Comparison of ENCODE assay signal across 13 cellular contexts in genomic region chr3:141740349-141740748, GRCh38. TPM values are rescaled to one million over a fixed set of nuclear protein-coding genes. Genes with fewer than 3 reads are reported as not detected.
DNase-seq lines count a peak whose midpoint lies in the region; ATAC-seq and TF ChIP-seq lines count a peak whose summit lies in the region.
"Had no signal": no experiment of that assay in that cellular context is flagged by ENCODE, and none has a peak within 500 bp of the region (broad histone marks: within the 10 kb centered on the region; RNA-seq: fewer than 3 reads in every experiment).

No MANE protein-coding gene starts in this region.

- H3K4me3 ChIP-seq in endodermal cell (ENCODE audit: low read length): peak overlapping the region; percentile 94
- H3K4me3 ChIP-seq in prostate gland: no peak overlapping the region

- H3K36me3 ChIP-seq in endodermal cell (ENCODE audit: control insufficient read depth, insufficient read depth, low read length) (peaks cover 23% of the 10 kb centered on the region), prostate gland (no peaks in the 10 kb centered on the region)

- H3K27me3 ChIP-seq in endodermal cell (ENCODE audit: control insufficient read depth, insufficient read depth, low read length, poor library complexity, severe bottlenecking) (no peaks in the 10 kb centered on the region), prostate gland (replicated peaks; ENCODE audit: insufficient read depth) (no peaks in the 10 kb centered on the region)
- H3K27me3 ChIP-seq: tibial artery had no signal

- no peaks in the 10 kb centered on the region for H3K27me3 Mint-ChIP-seq in endodermal cell (ENCODE audit: insufficient read depth)

- H3K4me3 Mint-ChIP-seq in endodermal cell: peak overlapping the region; percentile 93

- intact Hi-C loops in prostate gland (cut with DNase I): no loop called here

- H3K9me3 Mint-ChIP-seq in endodermal cell: no peaks in the 10 kb centered on the region

- TF ChIP-seq CTCF in endodermal cell (conservative IDR thresholded peaks at IDR 0.05): no peak
- no peak for TF ChIP-seq CTCF in prostate gland (IDR thresholded peaks at IDR 0.05)

- H3K9ac ChIP-seq in endodermal cell (ENCODE audit: extremely low read depth, low read length, poor library complexity, severe bottlenecking): no peak overlapping the region

- peaks cover 16% of the 10 kb centered on the region for H3K36me3 Mint-ChIP-seq in endodermal cell (ENCODE audit: low read depth)

- H3K27ac ChIP-seq in endodermal cell (ENCODE audit: low read depth, low read length): no peak overlapping the region
- peak overlapping the region; percentile 6 to 91 for H3K27ac ChIP-seq in prostate gland
- H3K27ac ChIP-seq: 22Rv1 had no signal

- H3K4me1 ChIP-seq in endodermal cell (ENCODE audit: control insufficient read depth, insufficient read depth, low read length) (peaks cover 3% of the 10 kb centered on the region), prostate gland (replicated peaks) (no peaks in the 10 kb centered on the region)

- H3K27ac Mint-ChIP-seq in endodermal cell: no peak overlapping the region

- peak; percentile 2 for DNase-seq in DMS53 (lab: John Stamatoyannopoulos, UW)
- DNase-seq in DMS53 treated with DMSO at 0.1 percent for 48 hours (lab: John Stamatoyannopoulos, UW; ENCODE audit: unreplicated experiment): no peak
- peak; percentile 8 for DNase-seq in NCI-H69 (lab: John Stamatoyannopoulos, UW)
- DNase-seq in endodermal cell: no peak
- DNase-seq in prostate gland (ENCODE audit: low spot score): no peak
- no peak for DNase-seq in stimulated activated CD4-positive, alpha-beta T cell treated with anti-CD3 and anti-CD28 coated beads, Interleukin-4, amount 100 ng/mL, for 1 hour
- DNase-seq in pons (ENCODE audit: low spot score): no peak
- DNase-seq: SHP77, tibial artery had no signal

- TF ChIP-seq POLR2A in prostate gland (IDR thresholded peaks at IDR 0.05): no peak
- no peak for TF ChIP-seq POLR2A in GM18505 (IDR thresholded peaks at IDR 0.05; ENCODE audit: borderline replicate concordance, extremely low read depth, insufficient read depth, insufficient read length)

- no peak for ATAC-seq in GM18505 (IDR thresholded peaks at IDR 0.05; ENCODE audit: unreplicated experiment)

- peaks cover 15% of the 10 kb centered on the region for H3K4me1 Mint-ChIP-seq in endodermal cell

- H3K9me3 ChIP-seq in endodermal cell (ENCODE audit: control insufficient read depth, low read length) (no peaks in the 10 kb centered on the region), prostate gland (no peaks in the 10 kb centered on the region)
- H3K9me3 ChIP-seq: tibial artery had no signal

RNA-seq across cellular contexts. Expression of gene RNF7, which starts 2.3 kb away (rescaled TPM):
- total RNA-seq in endodermal cell (100 to 1,000 TPM; 106 to 111 TPM), prostate gland (10 to 100 TPM; 68.5 to 92.4 TPM)
- polyA plus RNA-seq in endodermal cell (2013, experiment 1 of 2): 118 TPM
- polyA plus RNA-seq in endodermal cell (2013, experiment 2 of 2): 105 TPM

RNA-seq across cellular contexts. Expression of gene GRK7, which starts 22.9 kb away (rescaled TPM):
- total RNA-seq in endodermal cell (not detected), prostate gland (under 1 TPM in 1 of 2 donors, not detected in 1; 0.17 TPM)
- polyA plus RNA-seq in endodermal cell (2013, experiment 1 of 2): not detected
- not detected for polyA plus RNA-seq in endodermal cell (2013, experiment 2 of 2)
- total RNA-seq: dermis microvascular lymphatic vessel endothelial cell, kidney epithelial cell had no signal

Comparison
In these comparisons a context has a peak if more than half of its experiments do, and no peak if none do; other contexts are left out.
1. DNase-seq: peak in DMS53 (single experiment) and NCI-H69 (single experiment); none in DMS53 treated with DMSO at 0.1 percent for 48 hours (single experiment), endodermal cell (single experiment), prostate gland (single experiment), stimulated activated CD4-positive, alpha-beta T cell treated with anti-CD3 and anti-CD28 coated beads, Interleukin-4, amount 100 ng/mL, for 1 hour (single experiment) and pons (single experiment).